In genomic region chr4:46444318-46444717, GRCh38 we compare ENCODE assay signal across 1 cellular context.
TF ChIP-seq lines count a peak whose summit lies in the region.

No MANE protein-coding gene starts in this region.

TF ChIP-seq in GM23338, 12 proteins besides CTCF, POLR2A, EP300 and RAD21 (continued from another document):
- TF ChIP-seq ZNF462 (CRISPR knock-in tag; IDR thresholded peaks at IDR 0.05) (no peak), REST (IDR thresholded peaks at IDR 0.05; ENCODE audit: unreplicated experiment) (no peak), EZH2phosphoT487 (IDR thresholded peaks at IDR 0.05; ENCODE audit: unreplicated experiment) (no peak)
